8 cellular contexts compared by ENCODE assay signal in the genomic region with DNA sequence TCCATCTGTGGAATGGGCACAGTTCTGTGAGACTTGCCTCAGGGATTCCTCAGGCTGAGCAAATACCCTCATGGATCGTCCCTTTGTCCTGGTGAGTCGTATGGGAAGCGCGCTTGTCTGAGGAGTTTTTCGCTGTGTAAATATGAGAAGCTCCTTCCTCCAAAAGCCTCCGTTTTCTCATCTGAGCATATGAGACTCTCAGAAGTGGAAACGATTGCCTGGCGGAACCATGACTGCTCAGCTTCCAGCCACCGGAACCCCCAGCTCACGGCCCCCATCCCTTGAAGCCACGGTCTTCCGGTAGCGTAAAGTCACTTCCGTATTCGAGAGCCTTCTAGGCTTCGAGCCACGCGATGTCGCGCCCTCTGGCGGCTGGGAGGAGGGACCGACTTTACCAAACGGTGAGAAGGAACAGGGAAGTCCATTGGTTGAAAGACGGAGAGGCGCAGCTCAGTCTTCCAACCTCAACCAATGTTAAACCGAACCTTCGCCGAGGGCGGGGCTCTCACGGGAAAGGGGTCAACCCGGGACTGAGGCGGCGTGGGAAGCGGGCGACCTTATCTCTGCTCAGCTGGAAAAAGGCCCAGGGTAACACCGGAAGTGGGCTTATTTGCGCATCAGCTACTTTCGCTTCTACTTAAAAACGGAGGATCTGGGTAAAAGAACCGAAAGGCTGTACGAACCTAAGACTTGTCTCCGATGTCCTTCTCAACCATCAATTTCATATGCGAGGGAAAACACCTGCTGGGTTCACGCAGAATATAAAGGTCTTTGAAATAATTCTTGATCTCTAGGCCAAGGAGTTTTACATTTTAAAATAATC. TPM values are rescaled to one million over a fixed set of nuclear protein-coding genes. Genes with fewer than 3 reads are reported as not detected.
DNase-seq lines count a peak whose midpoint lies in the region; ATAC-seq and TF ChIP-seq lines count a peak whose summit lies in the region.

No MANE protein-coding gene starts in this region.

- H3K27ac ChIP-seq in ovary, result peak overlapping the region in 1 of 2 donors; percentile 59
- peak overlapping the region; percentile 59 to 83 for H3K27ac ChIP-seq in tibial artery

- H3K36me3 ChIP-seq in ovary (no peaks in the 10 kb centered on the region), tibial artery (peaks cover 0 to 3% (median 0%) of the 10 kb centered on the region in 3 donors)

- TF ChIP-seq POLR2A in ovary (IDR thresholded peaks at IDR 0.05), result peak; percentile 35

- intact Hi-C loops in Right ventricle myocardium inferior (cut with DNase I) (loop anchor here (2.0 to 5.0 kb wide), 4 partner anchors 26 to 345 kb away; a partner anchor contains a TSS), ovary (cut with DNase I) (no loop called here), tibial artery (cut with DNase I; ENCODE audit: low total_unique reads) (no loop called here)

- H3K4me1 ChIP-seq in ovary (ENCODE audit: insufficient read depth) (peaks cover 1% of the 10 kb centered on the region), tibial artery (peaks cover 0 to 16% (median 7%) of the 10 kb centered on the region in 4 donors)

- H3K27me3 ChIP-seq in ovary, result no peaks in the 10 kb centered on the region
- H3K27me3 ChIP-seq in tibial artery, result no peaks in the 10 kb centered on the region

- TF ChIP-seq CTCF in GM12865 (IDR thresholded peaks at IDR 0.05; ENCODE audit: insufficient read depth, low read depth, low read length, missing control alignments), result peak; percentile 95
- peak; percentile 89 to 96 (median 92) for TF ChIP-seq CTCF in ovary (IDR thresholded peaks at IDR 0.05)
- peak; percentile 84 to 88 for TF ChIP-seq CTCF in tibial artery (IDR thresholded peaks at IDR 0.05)

- peak; percentile 94 for ATAC-seq in HG02642 (IDR thresholded peaks at IDR 0.05; ENCODE audit: poor library complexity, unreplicated experiment)
- ATAC-seq in Right ventricle myocardium inferior, result peak; percentile 97

- 0 to 1% (median 0%) methylated on average over 44 of the region's 44 CpGs for WGBS in ovary, 3 donors

- H3K4me3 ChIP-seq in GM12865 (ENCODE audit: low read depth, low read length) (peak overlapping the region; percentile 87), ovary (peak overlapping the region; percentile 74), tibial artery (peak overlapping the region; percentile 62 to 65)

- no peak for TF ChIP-seq EP300 in ovary (IDR thresholded peaks at IDR 0.05)

- H3K9me3 ChIP-seq in ovary (no peaks in the 10 kb centered on the region), tibial artery (no peaks in the 10 kb centered on the region)

- DNase-seq in GM12865 (ENCODE audit: low read depth) (peak; percentile 100), NCI-H1105 (lab: John Stamatoyannopoulos, UW) (peak; percentile 99), SKM-1 treated with dmso at 0.1 percent for 144 hours (lab: John Stamatoyannopoulos, UW; ENCODE audit: unreplicated experiment) (peak; percentile 100), Right ventricle myocardium inferior (ENCODE audit: missing footprints) (peak; percentile 99), ovary (peak; percentile 99 to 100 (median 99)), tibial artery (peak; percentile 99)
- DNase-seq in activated naive CD8-positive, alpha-beta T cell treated with anti-CD3 and anti-CD28 coated beads, Interleukin-2, amount 50 U/mL, for 16 hours (ENCODE audit: low read depth, low spot score), result peak; percentile 99

RNA-seq across cellular contexts. Expression of a gene that starts 46.3 kb away (rescaled TPM):
- 2.1 TPM for total RNA-seq in Right ventricle myocardium inferior
- 10 to 100 TPM in 3 of 7 donors, 1 to 10 TPM in 4; 7.6 to 15.7 (median 9.5) TPM for total RNA-seq in ovary
- 1 to 10 TPM; 4.1 to 9.4 TPM for polyA plus RNA-seq in ovary

RNA-seq across cellular contexts. Expression of a gene that starts 54.6 kb away (rescaled TPM):
- total RNA-seq in Right ventricle myocardium inferior, result 2.3 TPM
- total RNA-seq in ovary, result 10 to 100 TPM in 1 of 7 donors, 1 to 10 TPM in 6; 3.3 to 11.4 (median 7.0) TPM
- polyA plus RNA-seq in ovary, result 1 to 10 TPM; 4.3 to 4.6 TPM
